In genomic region chr18:27175914-27176313, GRCh38 we compare ENCODE assay signal across 26 cellular contexts. TPM values are rescaled to one million over a fixed set of nuclear protein-coding genes. Genes with fewer than 3 reads are reported as not detected.
"Had no signal": no experiment of that assay in that cellular context is flagged by ENCODE, and none has a peak within 500 bp of the region (broad histone marks: within the 10 kb centered on the region; RNA-seq: fewer than 3 reads in every experiment).

No MANE protein-coding gene starts in this region.

- H3K36me3 ChIP-seq: esophagus squamous epithelium, heart right ventricle, lower lobe of right lung, right atrium auricular region had no signal

- FAIRE-seq: bronchial epithelial cell, endometrium, TTC549, urothelium cell line had no signal

- H3K27me3 ChIP-seq: esophagus squamous epithelium, heart right ventricle, right atrium auricular region, testis had no signal

- H3K9me3 ChIP-seq: esophagus squamous epithelium, heart right ventricle, lower lobe of right lung, right atrium auricular region, testis had no signal

- DNase-seq: activated CD4-positive, alpha-beta memory T cell treated with anti-CD3 and anti-CD28 coated beads, Interleukin-2, amount 10 ng/mL, durations not matched to agents 7 days and 5 days; activated CD4-positive, alpha-beta T cell treated with anti-CD3 and anti-CD28 coated beads for 1 hour; activated CD4-positive, alpha-beta T cell treated with anti-CD3 and anti-CD28 coated beads, Interleukin-2, amount 10 ng/mL, durations not matched to agents 7 days and 5 days; activated T-cell treated with anti-CD3 and anti-CD28 coated beads, Interleukin-2, amount 50 U/mL, for 4 hours; anterior cingulate cortex; dermis blood vessel endothelial cell; effector CD4-positive, alpha-beta T cell; esophagus squamous epithelium; foreskin melanocyte; heart right ventricle; immature natural killer cell; lower lobe of right lung; mesenchymal stem cell; natural killer cell; stimulated activated CD4-positive, alpha-beta T cell treated with anti-CD3 and anti-CD28 coated beads, Interleukin-2, amount 100 ng/mL, for 48 hours; stimulated activated naive CD4-positive, alpha-beta T cell treated with Interleukin-2 at 50 U/mL for 16 hours; T-helper 9 cell; testis; trophoblast cell had no signal

- H3K27ac ChIP-seq: epithelial cell of prostate, esophagus squamous epithelium, heart right ventricle, lower lobe of right lung, right atrium auricular region, testis had no signal

- H3K4me3 ChIP-seq: esophagus squamous epithelium, heart right ventricle, lower lobe of right lung, right atrium auricular region, testis had no signal

- H3K4me1 ChIP-seq: esophagus squamous epithelium, heart right ventricle, lower lobe of right lung, right atrium auricular region, testis had no signal

- ATAC-seq: activated T-cell treated with anti-CD3 and anti-CD28 coated beads, Interleukin-2, amount 50 U/mL, for 4 hours; heart right ventricle; left lobe of liver; lower lobe of right lung; natural killer cell had no signal

RNA-seq across cellular contexts. Expression of gene CHST9, which starts 9.2 kb away (rescaled TPM):
- polyA plus RNA-seq: immature natural killer cell had no signal
